In the genomic region with DNA sequence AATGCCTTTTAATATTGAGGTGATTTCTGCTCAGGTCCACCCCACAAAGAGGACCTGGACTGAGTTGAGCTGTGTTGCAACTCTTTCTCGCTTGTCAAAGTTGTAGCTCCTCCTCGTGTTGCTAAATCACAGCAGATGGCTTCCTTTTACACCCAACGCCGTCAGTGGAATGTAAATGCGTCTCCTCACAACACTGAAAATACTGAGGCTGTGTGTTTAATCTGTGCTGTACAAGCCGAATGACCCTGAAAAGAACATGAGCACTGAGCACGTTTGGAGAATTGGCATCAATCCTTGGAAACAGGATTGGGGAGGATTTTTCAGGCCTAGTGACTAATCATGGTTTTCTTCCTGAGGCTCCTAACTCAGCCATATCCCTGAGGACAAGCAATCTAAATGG, we compare ENCODE assay signal across 12 cellular contexts.
DNase-seq lines count a peak whose midpoint lies in the region; ATAC-seq, FAIRE-seq and TF ChIP-seq lines count a peak whose summit lies in the region.
"Had no signal": no experiment of that assay in that cellular context is flagged by ENCODE, and none has a peak within 500 bp of the region (broad histone marks: within the 10 kb centered on the region; RNA-seq: fewer than 3 reads in every experiment).

No MANE protein-coding gene starts in this region.

- DNase-seq in D721Med (ENCODE audit: insufficient read length, low spot score) (no peak), NCI-H82 treated with DMSO at 0.1 percent for 48 hours (lab: John Stamatoyannopoulos, UW; ENCODE audit: unreplicated experiment) (peak; percentile 72), fibroblast of the conjunctiva (ENCODE audit: low read depth) (peak; percentile 66), ovary (peak; percentile 59 to 80 (median 65)), tibial artery (no peak)
- no peak for DNase-seq in stimulated activated CD8-positive, alpha-beta memory T cell treated with anti-CD3 and anti-CD28 coated beads, Interleukin-4, amount 100 ng/mL, for 48 hours
- DNase-seq: activated T-cell treated with anti-CD3 and anti-CD28 coated beads, Interleukin-2, amount 50 U/mL, for 48 hours; SJCRH30; stimulated activated naive B cell treated with anti-CD40 and anti-IgM and Interleukin-4, amounts not matched to agents 10 μg/mL and 1 μg/mL and 100 μg/mL, for 72 hours had no signal

- intact Hi-C loops in ovary (cut with DNase I): no loop called here
- intact Hi-C loops in tibial artery (cut with DNase I; ENCODE audit: low total_unique reads): no loop called here

- WGBS in ovary, 3 donors: 3 to 4% (median 4%) methylated on average over 7 of the region's 7 CpGs

- peaks cover 4% of the 10 kb centered on the region for H3K4me1 ChIP-seq in ovary (ENCODE audit: insufficient read depth)
- H3K4me1 ChIP-seq in tibial artery: peaks cover 0 to 27% (median 0%) of the 10 kb centered on the region in 4 donors
- H3K4me1 ChIP-seq: SJCRH30 had no signal

- H3K27ac ChIP-seq in ovary (peak overlapping the region in 1 of 2 donors; percentile 81), tibial artery (peak overlapping the region in 1 of 2 donors; percentile 54)
- H3K27ac ChIP-seq: SJCRH30 had no signal

- ATAC-seq in GM21528 (IDR thresholded peaks at IDR 0.05; ENCODE audit: low FRiP score, unreplicated experiment) (no peak), GM21367 (IDR thresholded peaks at IDR 0.05; ENCODE audit: unreplicated experiment) (no peak)
- ATAC-seq: stimulated activated naive B cell treated with anti-CD40 and anti-IgM and Interleukin-4, amounts not matched to agents 10 μg/mL and 1 μg/mL and 100 μg/mL, for 72 hours had no signal

- FAIRE-seq in D721Med (lab: Jason Lieb, UNC): peak; percentile 44
- FAIRE-seq: frontal cortex had no signal

- no peaks in the 10 kb centered on the region for H3K27me3 ChIP-seq in ovary
- H3K27me3 ChIP-seq in tibial artery: no peaks in the 10 kb centered on the region
- H3K27me3 ChIP-seq: SJCRH30 had no signal

- no peak for TF ChIP-seq CTCF in D721Med (IDR thresholded peaks at IDR 0.05; ENCODE audit: insufficient read depth, missing control alignments)
- peak in 1 of 3 donors; percentile 9 for TF ChIP-seq CTCF in ovary (IDR thresholded peaks at IDR 0.05)
- TF ChIP-seq CTCF in tibial artery (IDR thresholded peaks at IDR 0.05): no peak

- no peak for TF ChIP-seq EP300 in ovary (IDR thresholded peaks at IDR 0.05)

- H3K4me3 ChIP-seq in ovary: no peak overlapping the region
- H3K4me3 ChIP-seq in tibial artery: no peak overlapping the region
- H3K4me3 ChIP-seq: SJCRH30 had no signal

- H3K9me3 ChIP-seq in ovary (no peaks in the 10 kb centered on the region), tibial artery (no peaks in the 10 kb centered on the region)
- H3K9me3 ChIP-seq: SJCRH30 had no signal

- TF ChIP-seq POLR2A in ovary (IDR thresholded peaks at IDR 0.05): no peak

- no peaks in the 10 kb centered on the region for H3K36me3 ChIP-seq in ovary
- no peaks in the 10 kb centered on the region for H3K36me3 ChIP-seq in tibial artery
- H3K36me3 ChIP-seq: SJCRH30 had no signal

Comparison
In these comparisons a context has a peak if more than half of its experiments do, and no peak if none do; other contexts are left out.
1. DNase-seq: peak in NCI-H82 treated with DMSO at 0.1 percent for 48 hours (single experiment), fibroblast of the conjunctiva (single experiment) and ovary (5 of 5); none in D721Med (single experiment), tibial artery (0 of 2) and stimulated activated CD8-positive, alpha-beta memory T cell treated with anti-CD3 and anti-CD28 coated beads, Interleukin-4, amount 100 ng/mL, for 48 hours (single experiment).